24 cellular contexts compared by ENCODE assay signal in the genomic region with DNA sequence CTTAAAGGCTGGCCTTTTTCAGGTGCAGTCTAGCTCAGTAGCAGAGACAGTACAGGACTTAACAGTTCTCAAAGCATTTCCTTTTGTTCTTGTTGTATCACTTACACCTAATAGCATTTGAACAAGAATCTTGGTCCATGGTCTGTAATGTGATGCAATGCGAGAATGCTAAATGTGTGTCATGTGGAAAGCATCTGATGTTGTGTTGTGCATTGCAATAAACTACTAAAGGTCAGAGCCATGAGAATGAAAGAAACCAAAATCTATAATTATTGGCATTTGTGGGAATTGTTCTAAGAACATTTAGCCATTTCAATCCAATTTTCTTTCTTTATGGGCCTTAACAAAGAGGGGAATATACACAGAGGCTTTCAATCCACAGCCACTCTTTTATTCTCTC.
"Had no signal": no experiment of that assay in that cellular context is flagged by ENCODE, and none has a peak within 500 bp of the region (broad histone marks: within the 10 kb centered on the region; RNA-seq: fewer than 3 reads in every experiment).

No MANE protein-coding gene starts in this region.

- ATAC-seq: activated CD4-positive, CD25-positive, alpha-beta regulatory T cell treated with anti-CD3 and anti-CD28 coated beads, Interleukin-2, amount 50 U/mL, for 24 hours; activated CD8-positive, alpha-beta T cell treated with anti-CD3 and anti-CD28 coated beads for 36 hours; K562; SK-N-SH treated with all-trans-retinoic acid at 6 μM for 48 hours had no signal

- H3K27me3 ChIP-seq: breast epithelium, Peyer's patch, SJCRH30 had no signal

- H3K4me3 ChIP-seq: breast epithelium, K562, Peyer's patch, SJCRH30 had no signal

- DNase-seq: activated CD4-positive, alpha-beta T cell treated with anti-CD3 and anti-CD28 coated beads for 4 hours; activated CD8-positive, alpha-beta memory T cell treated with anti-CD3 and anti-CD28 coated beads, Interleukin-2, amount 50 U/mL, for 48 hours; activated CD8-positive, alpha-beta T cell treated with anti-CD3 and anti-CD28 coated beads for 36 hours; activated naive CD4-positive, alpha-beta T cell treated with anti-CD3 and anti-CD28 coated beads, Interleukin-2, amount 50 U/mL, for 16 hours; activated naive CD8-positive, alpha-beta T cell treated with anti-CD3 and anti-CD28 coated beads, Interleukin-2, amount 10 ng/mL, durations not matched to agents 7 days and 5 days; activated T-cell treated with anti-CD3 and anti-CD28 coated beads, Interleukin-2, amount 50 U/mL, for 1 hour; aorta; caudate nucleus; Karpas-422; MM.1S; NCI-H1105; NCI-H1436; NCI-H187 treated with DMSO at 0.1 percent for 48 hours; NCI-H2081 treated with DMSO at 0.1 percent for 48 hours; NCI-H2171 treated with DMSO at 0.1 percent for 48 hours; NCI-H226; NCI-H526; Peyer's patch; Right ventricle myocardium superior; SJCRH30 had no signal

- H3K4me1 ChIP-seq: breast epithelium, Peyer's patch, SJCRH30 had no signal

- H3K9me3 ChIP-seq: breast epithelium, Peyer's patch, SJCRH30 had no signal

- H3K36me3 ChIP-seq: breast epithelium, Peyer's patch, SJCRH30 had no signal
